Comparison of ENCODE assay signal across 21 cellular contexts in the genomic region with DNA sequence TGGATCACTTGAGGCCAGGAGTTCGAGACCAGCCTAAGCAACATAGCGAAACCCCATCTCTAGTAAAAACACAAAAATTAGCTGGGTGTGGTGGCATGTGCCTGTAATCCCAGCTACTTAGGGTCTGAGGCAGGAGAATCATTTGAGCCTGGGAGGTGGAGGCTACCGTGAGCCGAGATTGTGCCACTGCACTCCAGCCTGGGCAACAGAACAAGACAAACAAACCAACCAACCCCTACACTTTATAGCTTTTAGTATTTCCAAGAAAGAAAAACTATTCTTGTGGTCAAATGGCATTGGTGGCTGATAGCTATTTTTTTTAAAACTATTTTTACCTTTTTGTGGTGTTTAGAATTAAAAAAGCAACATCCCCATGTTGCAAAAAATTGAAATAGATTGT.
"Had no signal": no experiment of that assay in that cellular context is flagged by ENCODE, and none has a peak within 500 bp of the region (broad histone marks: within the 10 kb centered on the region; RNA-seq: fewer than 3 reads in every experiment).

No MANE protein-coding gene starts in this region.

- H3K27ac ChIP-seq: HL-60, RWPE1 had no signal

- DNase-seq: KBM-7, MG63, NCI-H1092, NCI-H1105 treated with DMSO at 0.1 percent for 48 hours, NCI-H1417 treated with DMSO at 0.1 percent for 48 hours, NCI-H146, NCI-H1694 treated with DMSO at 0.1 percent for 48 hours, NCI-H1930, NCI-H2081, NCI-H2107, NCI-H2227 treated with DMSO at 0.1 percent for 48 hours, NCI-H510A, NCI-H524 treated with DMSO at 0.1 percent for 48 hours, NCI-H69, NCI-H774, PC-3, SHP77, SK-N-SH, SW 1271 had no signal

- H3K9me3 ChIP-seq: MG63, SK-N-SH had no signal

- H3K4me3 ChIP-seq: MG63 had no signal

- H3K27me3 ChIP-seq: MG63 had no signal

- H3K4me2 ChIP-seq: SK-N-SH had no signal

- H3K9ac ChIP-seq: SK-N-SH had no signal
